In genomic region chr2:188668017-188668663, GRCh38 we compare ENCODE assay signal across 14 cellular contexts.
A peak's percentile ranks its signal among the peaks of the same experiment; 100 is the strongest.
DNase-seq lines count a peak whose midpoint lies in the region; ATAC-seq and TF ChIP-seq lines count a peak whose summit lies in the region.
"Had no signal": no experiment of that assay in that cellular context is flagged by ENCODE, and none has a peak within 500 bp of the region (broad histone marks: within the 10 kb centered on the region; RNA-seq: fewer than 3 reads in every experiment).

No MANE protein-coding gene starts in this region.

- WGBS in sigmoid colon, 2 donors: 61 to 65% methylated on average over 3 of the region's 3 CpGs
- WGBS in endodermal cell (ENCODE audit: insufficient coverage in 1 of 2, insufficient read length in 1 of 2), 2 experiments: 66 to 80% methylated on average over 2 to 3 of the region's 3 CpGs
- 32 to 35% methylated on average over 3 of the region's 3 CpGs for WGBS in esophagus squamous epithelium, 2 donors

- H3K4me1 ChIP-seq in sigmoid colon (peaks cover 0 to 26% (median 12%) of the 10 kb centered on the region in 4 donors), endodermal cell (ENCODE audit: control insufficient read depth, insufficient read depth, low read length) (no peaks in the 10 kb centered on the region), esophagus squamous epithelium (peaks cover 0 to 8% (median 0%) of the 10 kb centered on the region in 3 donors)
- H3K4me1 ChIP-seq: Peyer's patch had no signal

- no peak for TF ChIP-seq EP300 in sigmoid colon (IDR thresholded peaks at IDR 0.05)

- peak overlapping the region in 1 of 4 donors; percentile 38 for H3K27ac ChIP-seq in sigmoid colon
- no peak overlapping the region for H3K27ac ChIP-seq in endodermal cell (ENCODE audit: low read depth, low read length)
- H3K27ac ChIP-seq in esophagus squamous epithelium: no peak overlapping the region
- H3K27ac ChIP-seq: Peyer's patch had no signal

- no peak overlapping the region for H3K27ac Mint-ChIP-seq in endodermal cell
- no peak overlapping the region for H3K27ac Mint-ChIP-seq in stimulated activated naive CD8-positive, alpha-beta T cell treated with anti-CD3 and anti-CD28 coated beads, Interleukin-15, amount 100 ng/mL, for 72 hours
- H3K27ac Mint-ChIP-seq: natural killer cell had no signal

- TF ChIP-seq CTCF in fibroblast of pulmonary artery (IDR thresholded peaks at IDR 0.05; ENCODE audit: low read length, missing control alignments): no peak
- no peak for TF ChIP-seq CTCF in sigmoid colon (IDR thresholded peaks at IDR 0.05)
- TF ChIP-seq CTCF in endodermal cell (conservative IDR thresholded peaks at IDR 0.05): no peak
- TF ChIP-seq CTCF in esophagus squamous epithelium (IDR thresholded peaks at IDR 0.05): no peak

- H3K9ac ChIP-seq in endodermal cell (ENCODE audit: extremely low read depth, low read length, poor library complexity, severe bottlenecking): no peak overlapping the region

- intact Hi-C loops in sigmoid colon (cut with DNase I): loop anchor here (10.0 kb wide), 1 partner anchor 133 kb away; no protein-coding TSS in a partner anchor
- intact Hi-C loops in esophagus squamous epithelium (cut with DNase I): no loop called here

- H3K4me3 ChIP-seq in fibroblast of pulmonary artery (replicated peaks; ENCODE audit: low read depth, low read length) (no peak overlapping the region), sigmoid colon (no peak overlapping the region), endodermal cell (ENCODE audit: low read length) (no peak overlapping the region), esophagus squamous epithelium (no peak overlapping the region)
- H3K4me3 ChIP-seq: Peyer's patch had no signal

- DNase-seq in EL: peak; percentile 69
- DNase-seq in RPMI7951 (ENCODE audit: low read depth): peak; percentile 66
- peak; percentile 94 for DNase-seq in fibroblast of pulmonary artery (ENCODE audit: low read depth)
- DNase-seq in sigmoid colon: peak; percentile 59
- DNase-seq in endodermal cell: no peak
- DNase-seq in stimulated activated naive CD8-positive, alpha-beta T cell treated with anti-CD3 and anti-CD28 coated beads, Interleukin-15, amount 100 ng/mL, for 72 hours: no peak
- DNase-seq in esophagus squamous epithelium (lab: John Stamatoyannopoulos, UW): no peak
- no peak for DNase-seq in DMS153 treated with DMSO at 0.1 percent for 48 hours (lab: John Stamatoyannopoulos, UW; ENCODE audit: unreplicated experiment)
- DNase-seq: activated CD8-positive, alpha-beta memory T cell treated with anti-CD3 and anti-CD28 coated beads, Interleukin-2, amount 50 U/mL, for 4 hours; aorta; Karpas-422; natural killer cell; Peyer's patch; stimulated activated CD4-positive, alpha-beta T cell treated with anti-CD3 and anti-CD28 coated beads, Interleukin-15, amount 100 ng/mL, for 24 hours had no signal

- TF ChIP-seq POLR2A in sigmoid colon (IDR thresholded peaks at IDR 0.05): no peak
- no peak for TF ChIP-seq POLR2A in esophagus squamous epithelium (IDR thresholded peaks at IDR 0.05)

- H3K36me3 ChIP-seq in sigmoid colon: no peaks in the 10 kb centered on the region
- H3K36me3 ChIP-seq in endodermal cell (ENCODE audit: control insufficient read depth, insufficient read depth, low read length): no peaks in the 10 kb centered on the region
- H3K36me3 ChIP-seq in esophagus squamous epithelium: no peaks in the 10 kb centered on the region
- H3K36me3 ChIP-seq: Peyer's patch had no signal

- H3K36me3 Mint-ChIP-seq in endodermal cell (ENCODE audit: low read depth): no peaks in the 10 kb centered on the region
- H3K36me3 Mint-ChIP-seq: natural killer cell had no signal

- no peak for ATAC-seq in stimulated activated naive CD8-positive, alpha-beta T cell treated with anti-CD3 and anti-CD28 coated beads, Interleukin-15, amount 100 ng/mL, for 72 hours
- ATAC-seq: natural killer cell had no signal

- no peaks in the 10 kb centered on the region for H3K4me1 Mint-ChIP-seq in endodermal cell
- no peaks in the 10 kb centered on the region for H3K4me1 Mint-ChIP-seq in stimulated activated naive CD8-positive, alpha-beta T cell treated with anti-CD3 and anti-CD28 coated beads, Interleukin-15, amount 100 ng/mL, for 72 hours
- H3K4me1 Mint-ChIP-seq: natural killer cell had no signal

- H3K9me3 ChIP-seq in sigmoid colon (no peaks in the 10 kb centered on the region), endodermal cell (ENCODE audit: control insufficient read depth, low read length) (no peaks in the 10 kb centered on the region), esophagus squamous epithelium (no peaks in the 10 kb centered on the region)
- H3K9me3 ChIP-seq: Peyer's patch had no signal

- H3K27me3 ChIP-seq in sigmoid colon (no peaks in the 10 kb centered on the region), endodermal cell (ENCODE audit: control insufficient read depth, insufficient read depth, low read length, poor library complexity, severe bottlenecking) (no peaks in the 10 kb centered on the region), esophagus squamous epithelium (no peaks in the 10 kb centered on the region)
- H3K27me3 ChIP-seq: Peyer's patch had no signal

- H3K4me3 Mint-ChIP-seq in endodermal cell: no peak overlapping the region
- H3K4me3 Mint-ChIP-seq in stimulated activated naive CD8-positive, alpha-beta T cell treated with anti-CD3 and anti-CD28 coated beads, Interleukin-15, amount 100 ng/mL, for 72 hours: no peak overlapping the region
- H3K4me3 Mint-ChIP-seq: natural killer cell had no signal

- no peaks in the 10 kb centered on the region for H3K9me3 Mint-ChIP-seq in endodermal cell
- peaks cover 0 to 3% of the 10 kb centered on the region in 2 donors for H3K9me3 Mint-ChIP-seq in stimulated activated naive CD8-positive, alpha-beta T cell treated with anti-CD3 and anti-CD28 coated beads, Interleukin-15, amount 100 ng/mL, for 72 hours

- no peaks in the 10 kb centered on the region for H3K27me3 Mint-ChIP-seq in endodermal cell (ENCODE audit: insufficient read depth)
- no peaks in the 10 kb centered on the region for H3K27me3 Mint-ChIP-seq in stimulated activated naive CD8-positive, alpha-beta T cell treated with anti-CD3 and anti-CD28 coated beads, Interleukin-15, amount 100 ng/mL, for 72 hours

Comparison
In these comparisons a context has a peak if more than half of its experiments do, and no peak if none do; other contexts are left out.
1. DNase-seq: peak in EL (single experiment), RPMI7951 (single experiment), fibroblast of pulmonary artery (single experiment) and sigmoid colon (single experiment); none in endodermal cell (single experiment), stimulated activated naive CD8-positive, alpha-beta T cell treated with anti-CD3 and anti-CD28 coated beads, Interleukin-15, amount 100 ng/mL, for 72 hours (0 of 2), esophagus squamous epithelium (single experiment) and DMS153 treated with DMSO at 0.1 percent for 48 hours (single experiment).